In genomic region chr20:51811040-51811351, GRCh38 we compare ENCODE assay signal across 21 cellular contexts. TPM values are rescaled to one million over a fixed set of nuclear protein-coding genes. Genes with fewer than 3 reads are reported as not detected.
DNase-seq lines count a peak whose midpoint lies in the region; ATAC-seq, FAIRE-seq and TF ChIP-seq lines count a peak whose summit lies in the region.
"Had no signal": no experiment of that assay in that cellular context is flagged by ENCODE, and none has a peak within 500 bp of the region (broad histone marks: within the 10 kb centered on the region; RNA-seq: fewer than 3 reads in every experiment).

No MANE protein-coding gene starts in this region.

- intact Hi-C loops in IMR-90 (cut with micrococcal nuclease) (no loop called here), A673 (cut with micrococcal nuclease; ENCODE audit: unreplicated experiment) (no loop called here), upper lobe of right lung (cut with DNase I) (no loop called here)

- in situ Hi-C loops in IMR-90 (cut with MboI; ENCODE audit: low sequenced_read_pairs), result no loop called here

- peak; percentile 60; the same call in 1 of the 2 replicates for ATAC-seq in IMR-90 (ENCODE audit: low read depth)
- ATAC-seq in upper lobe of right lung, result no peak
- ATAC-seq: activated CD8-positive, alpha-beta T cell treated with anti-CD3 and anti-CD28 coated beads, Interleukin-2, amount 10 ng/mL, durations not matched to agents 7 days and 5 days; CD8-positive, alpha-beta T cell; gastroesophageal sphincter; left lobe of liver had no signal

- dilution Hi-C loops in IMR-90 (cut with HindIII; ENCODE audit: low sequenced_read_pairs, unreplicated experiment), result no loop called here

- TF ChIP-seq CTCF in IMR-90 (conservative IDR thresholded peaks at IDR 0.05; ENCODE audit: low read depth, low read length), result no peak
- TF ChIP-seq CTCF in H1 (IDR thresholded peaks at IDR 0.05; ENCODE audit: control extremely low read depth in 1 of 3, insufficient read depth in 1 of 3, low read depth in 1 of 3, low read length in 3 of 3), result no peak
- TF ChIP-seq CTCF in A673 (conservative IDR thresholded peaks at IDR 0.05; ENCODE audit: low read depth, low read length), result no peak
- TF ChIP-seq CTCF in upper lobe of right lung (IDR thresholded peaks at IDR 0.05), result no peak

- H4K20me1 ChIP-seq in IMR-90 (ENCODE audit: insufficient read depth, low read length) (no peaks in the 10 kb centered on the region), H1 (replicated peaks in 1 of 2; ENCODE audit: control insufficient read depth in 1 of 2, insufficient read depth in 2 of 2, low read length in 2 of 2) (no peaks in the 10 kb centered on the region)

- no peak for TF ChIP-seq EP300 in H1 (IDR thresholded peaks at IDR 0.05; ENCODE audit: borderline replicate concordance in 1 of 2, low read depth in 2 of 2, low read length in 2 of 2)

- H4K5ac ChIP-seq in IMR-90 (ENCODE audit: low read depth, low read length), result no peak overlapping the region
- H4K5ac ChIP-seq in H1 (ENCODE audit: insufficient read length, low read depth, low read length), result no peak overlapping the region
- H4K5ac ChIP-seq in mesendoderm (ENCODE audit: low read length), result no peak overlapping the region

- H3K27ac ChIP-seq in IMR-90 (ENCODE audit: insufficient read depth, low read length), result no peak overlapping the region
- H3K27ac ChIP-seq in H1 (ENCODE audit: low read depth, low read length), result no peak overlapping the region
- H3K27ac ChIP-seq in mesendoderm (ENCODE audit: low read depth, low read length), result no peak overlapping the region
- H3K27ac ChIP-seq in A673 (ENCODE audit: low read depth, low read length, poor library complexity, severe bottlenecking), result no peak overlapping the region
- H3K27ac ChIP-seq in upper lobe of right lung, result no peak overlapping the region
- H3K27ac ChIP-seq: ascending aorta, uterus had no signal

- CTCF ChIA-PET in IMR-90 (lab: Yijun Ruan, JAX) (no interaction called here), H1 (lab: Charles Lee; ENCODE audit: partially characterized antibody) (interaction anchor here (2.8 kb wide), 1 partner anchor 250 kb away, joined by 7 read pairs; no protein-coding TSS in a partner anchor), A673 (lab: Charles Lee) (no interaction called here)

- H4K91ac ChIP-seq in IMR-90 (ENCODE audit: insufficient read depth, low read depth, low read length), result no peak overlapping the region
- H4K91ac ChIP-seq in H1 (replicated peaks; ENCODE audit: insufficient read length, low read length), result no peak overlapping the region

- no peak overlapping the region for H2AK9ac ChIP-seq in IMR-90 (replicated peaks; ENCODE audit: low read depth, low read length, poor library complexity)

- H3K9ac ChIP-seq in IMR-90 (ENCODE audit: low read depth, low read length), result no peak overlapping the region
- no peak overlapping the region for H3K9ac ChIP-seq in H1 (replicated peaks in 1 of 4; ENCODE audit: extremely low read depth in 1 of 4, low read depth in 3 of 4, low read length in 3 of 4)
- no peak overlapping the region for H3K9ac ChIP-seq in mesendoderm (ENCODE audit: low read length)

- H3K4me1 ChIP-seq in IMR-90 (ENCODE audit: control insufficient read depth, insufficient read depth, low read length), result 0 out of 2 replicates have a peak, but pooled peaks cover 2% of the 10 kb centered on the region
- peaks cover 4 to 6% (median 5%) of the 10 kb centered on the region in 4 experiments; a peak in 6 of 7 replicates for H3K4me1 ChIP-seq in H1 (replicated peaks in 1 of 4; ENCODE audit: control insufficient read depth in 3 of 4, insufficient read depth in 4 of 4, low read length in 3 of 4)
- no peaks in the 10 kb centered on the region for H3K4me1 ChIP-seq in mesendoderm (ENCODE audit: control insufficient read depth, low read depth, low read length)
- H3K4me1 ChIP-seq in A673 (ENCODE audit: insufficient read depth, low read length, poor library complexity, severe bottlenecking), result no peaks in the 10 kb centered on the region
- H3K4me1 ChIP-seq in upper lobe of right lung, result no peaks in the 10 kb centered on the region
- H3K4me1 ChIP-seq: ascending aorta, uterus had no signal

- TF ChIP-seq POLR2A in IMR-90 (IDR thresholded peaks at IDR 0.05; ENCODE audit: low read depth, low read length) (no peak), H1 (IDR thresholded peaks at IDR 0.05; ENCODE audit: control extremely low read depth in 1 of 2, low read depth in 2 of 2, low read length in 2 of 2) (no peak)

- H2BK120ac ChIP-seq in IMR-90 (ENCODE audit: low read depth, low read length) (no peak overlapping the region), H1 (replicated peaks; ENCODE audit: low read depth, low read length) (peak overlapping the region; percentile 61), mesendoderm (ENCODE audit: low read depth, low read length) (no peak overlapping the region)

- H2AK5ac ChIP-seq in IMR-90 (ENCODE audit: low read depth, low read length) (no peak overlapping the region), H1 (ENCODE audit: low read depth, low read length) (no peak overlapping the region), mesendoderm (ENCODE audit: low read length) (no peak overlapping the region)

- H2AFZ ChIP-seq in IMR-90 (replicated peaks; ENCODE audit: low read length, poor library complexity), result no peak overlapping the region
- no peak overlapping the region for H2AFZ ChIP-seq in H1 (ENCODE audit: low read length)

- POLR2A ChIA-PET in IMR-90 (lab: Charles Lee; ENCODE audit: unreplicated experiment) (no interaction called here), H1 (lab: Charles Lee; ENCODE audit: partially characterized antibody) (interaction anchor here (0.8 to 2.3 kb wide), 4 partner anchors 9 to 167 kb away, joined by 3 to 6 read pairs (median 3); partner anchors contain the start of gene SALL4), A673 (lab: Charles Lee; ENCODE audit: low non-redundant PET) (no interaction called here)

- H3K18ac ChIP-seq in IMR-90 (ENCODE audit: low read depth, low read length) (no peak overlapping the region), H1 (ENCODE audit: extremely low read depth, low read length) (no peak overlapping the region), mesendoderm (ENCODE audit: low read length) (peak overlapping the region; percentile 76)

- H3K4me2 ChIP-seq in IMR-90 (ENCODE audit: low read depth, low read length) (peak overlapping the region; percentile 45), H1 (ENCODE audit: insufficient read depth in 1 of 2, low read depth in 2 of 2, low read length in 2 of 2) (no peak overlapping the region; a peak in 1 of 4 replicates), mesendoderm (ENCODE audit: low read length) (no peak overlapping the region)

- H3K23ac ChIP-seq in IMR-90 (ENCODE audit: low read depth, low read length) (no peak overlapping the region), H1 (ENCODE audit: insufficient read length) (no peak overlapping the region), mesendoderm (ENCODE audit: low read length) (no peak overlapping the region)

- H3K79me1 ChIP-seq in IMR-90 (ENCODE audit: low read depth in 1 of 2, low read length in 2 of 2) (no peaks in the 10 kb centered on the region), H1 (ENCODE audit: low read depth, low read length) (no peaks in the 10 kb centered on the region), mesendoderm (ENCODE audit: low read length) (no peaks in the 10 kb centered on the region)

- FAIRE-seq in H1 (lab: Jason Lieb, UNC), result no peak

- H3K4me3 ChIP-seq in IMR-90 (ENCODE audit: insufficient read depth, low read depth, low read length), result no peak overlapping the region
- no peak overlapping the region for H3K4me3 ChIP-seq in H1 (ENCODE audit: extremely low read depth in 1 of 4, insufficient read depth in 2 of 4, low read depth in 3 of 4, low read length in 4 of 4)
- no peak overlapping the region for H3K4me3 ChIP-seq in mesendoderm (ENCODE audit: low read length)
- H3K4me3 ChIP-seq in A673 (ENCODE audit: low read depth, low read length, poor library complexity, severe bottlenecking), result no peak overlapping the region
- H3K4me3 ChIP-seq in upper lobe of right lung, result no peak overlapping the region
- H3K4me3 ChIP-seq: ascending aorta, gastroesophageal sphincter, uterus had no signal

- H4K8ac ChIP-seq in IMR-90 (ENCODE audit: low read depth in 2 of 2, low read length in 2 of 2) (no peak overlapping the region; a peak in 1 of 4 replicates), H1 (ENCODE audit: extremely low read depth, insufficient read depth, low read length) (no peak overlapping the region), mesendoderm (ENCODE audit: low read depth, low read length) (no peak overlapping the region)

- no peaks in the 10 kb centered on the region for H3K9me3 ChIP-seq in IMR-90 (ENCODE audit: control insufficient read depth, insufficient read depth, low read length)
- no peaks in the 10 kb centered on the region for H3K9me3 ChIP-seq in H1 (ENCODE audit: insufficient read depth in 2 of 2, low read depth in 1 of 2, low read length in 1 of 2)
- H3K9me3 ChIP-seq in A673 (ENCODE audit: low read depth, low read length, poor library complexity, severe bottlenecking), result no peaks in the 10 kb centered on the region
- H3K9me3 ChIP-seq in upper lobe of right lung, result no peaks in the 10 kb centered on the region
- H3K9me3 ChIP-seq: ascending aorta, gastroesophageal sphincter, uterus had no signal

- H3K23me2 ChIP-seq in H1 (ENCODE audit: low read depth, low read length), result no peaks in the 10 kb centered on the region

- H3K14ac ChIP-seq in IMR-90 (replicated peaks; ENCODE audit: low read depth, low read length) (no peak overlapping the region), H1 (ENCODE audit: insufficient read length) (no peak overlapping the region)

- no peaks in the 10 kb centered on the region for H3K79me2 ChIP-seq in H1 (ENCODE audit: control insufficient read depth in 1 of 2, insufficient read depth in 2 of 2, low read length in 2 of 2)
- H3K79me2 ChIP-seq in mesendoderm (ENCODE audit: control insufficient read depth, insufficient read depth, low read length), result no peaks in the 10 kb centered on the region

- no peaks in the 10 kb centered on the region for H3K9me1 ChIP-seq in IMR-90 (ENCODE audit: insufficient read depth, low read length)

- no peak overlapping the region for H2BK15ac ChIP-seq in IMR-90 (ENCODE audit: low read depth, low read length)
- no peak overlapping the region for H2BK15ac ChIP-seq in H1 (ENCODE audit: low read length)
- H2BK15ac ChIP-seq in mesendoderm (replicated peaks; ENCODE audit: low read depth), result no peak overlapping the region

- H3K27me3 ChIP-seq in IMR-90 (ENCODE audit: control insufficient read depth, insufficient read depth, low read length) (0 out of 2 replicates have a peak, but pooled peaks cover 2% of the 10 kb centered on the region), H1 (replicated peaks in 1 of 4; ENCODE audit: control insufficient read depth in 3 of 4, extremely low read depth in 1 of 4, insufficient read depth in 3 of 4, low read length in 3 of 4) (no peaks in the 10 kb centered on the region), mesendoderm (ENCODE audit: insufficient read depth, low read length, poor library complexity) (no peaks in the 10 kb centered on the region), A673 (replicated peaks; ENCODE audit: insufficient read depth, low read depth, low read length, poor library complexity) (no peaks in the 10 kb centered on the region), upper lobe of right lung (no peaks in the 10 kb centered on the region)
- H3K27me3 ChIP-seq: ascending aorta, gastroesophageal sphincter, uterus had no signal

- BruUV-seq in IMR-90 (replicated peaks; lab: Mats Ljungman, UMichigan) (no TSS peak), A673 (replicated peaks; lab: Mats Ljungman, UMichigan) (no TSS peak)

- H3K36me3 ChIP-seq in IMR-90 (ENCODE audit: control insufficient read depth, insufficient read depth, low read length) (no peaks in the 10 kb centered on the region), H1 (ENCODE audit: control insufficient read depth in 2 of 4, insufficient read depth in 4 of 4, low read length in 3 of 4) (no peaks in the 10 kb centered on the region), mesendoderm (ENCODE audit: control insufficient read depth, insufficient read depth, low read length) (no peaks in the 10 kb centered on the region), A673 (ENCODE audit: insufficient read depth, low read length, poor library complexity, severe bottlenecking) (no peaks in the 10 kb centered on the region), upper lobe of right lung (no peaks in the 10 kb centered on the region)
- H3K36me3 ChIP-seq: ascending aorta, gastroesophageal sphincter, uterus had no signal

- H2BK20ac ChIP-seq in IMR-90 (ENCODE audit: low read depth, low read length) (no peak overlapping the region), H1 (ENCODE audit: low read length) (no peak overlapping the region)

- TF ChIP-seq RAD21 in IMR-90 (IDR thresholded peaks at IDR 0.05; ENCODE audit: low read length) (no peak), H1 (IDR thresholded peaks at IDR 0.05 in 1 of 2, conservative IDR thresholded peaks at IDR 0.05 in 1 of 2; ENCODE audit: low read depth in 2 of 2, low read length in 2 of 2) (no peak)

- H3K4ac ChIP-seq in IMR-90 (ENCODE audit: low read depth, low read length), result no peak overlapping the region
- no peak overlapping the region for H3K4ac ChIP-seq in H1 (replicated peaks; ENCODE audit: insufficient read length, low read depth, low read length)
- H3K4ac ChIP-seq in mesendoderm (ENCODE audit: low read depth, low read length), result no peak overlapping the region

- DNase-seq in EH (ENCODE audit: low read depth) (peak; percentile 9), IMR-90 (peak; percentile 81), H1 (ENCODE audit: low read depth in 1 of 2, low spot score in 2 of 2) (no peak), mesendoderm (no peak), NCI-H1105 (lab: John Stamatoyannopoulos, UW) (no peak), A673 (ENCODE audit: low spot score) (no peak), upper lobe of right lung (no peak), A172 (ENCODE audit: low spot score) (no peak)
- DNase-seq: activated B cell treated with CpG ODN at 0.5 μM for 24 hours; activated CD8-positive, alpha-beta T cell treated with anti-CD3 and anti-CD28 coated beads, Interleukin-2, amount 10 ng/mL, durations not matched to agents 7 days and 5 days; activated naive CD4-positive, alpha-beta T cell treated with Interleukin-2 at 50 U/mL for 16 hours; activated T-cell treated with anti-CD3 and anti-CD28 coated beads, Interleukin-2, amount 50 U/mL, for 24 hours; CD8-positive, alpha-beta T cell; NCI-H2171 treated with DMSO at 0.1 percent for 48 hours; NCI-H774; stimulated activated CD4-positive, alpha-beta T cell treated with anti-CD3 and anti-CD28 coated beads, Interleukin-12 subunit alpha, Interleukin-12 subunit beta, amount 100 ng/mL, for 4 hours; stimulated activated CD8-positive, alpha-beta memory T cell treated with anti-CD3 and anti-CD28 coated beads, Interleukin-4, amount 100 ng/mL, for 48 hours; uterus had no signal

- H3K56ac ChIP-seq in IMR-90 (ENCODE audit: extremely low read depth, insufficient read depth, low read length), result no peak overlapping the region
- H3K56ac ChIP-seq in H1 (replicated peaks; ENCODE audit: insufficient read length, low read depth, low read length), result no peak overlapping the region
- no peak overlapping the region for H3K56ac ChIP-seq in mesendoderm (ENCODE audit: low read length)

- no peak overlapping the region for H2BK12ac ChIP-seq in H1 (ENCODE audit: low read depth, low read length)

- 20% methylated on average over 1 of the region's 3 CpGs; no CpG with 5 or more reads in 1 of the 2 experiments for WGBS in IMR-90 (ENCODE audit: extremely low coverage in 2 of 2, insufficient read length in 1 of 2), 2 experiments
- 81% methylated on average over 3 of the region's 3 CpGs; no CpG with 5 or more reads in 1 of the 2 experiments for WGBS in H1 (ENCODE audit: extremely low coverage in 1 of 2, insufficient coverage in 1 of 2, insufficient read length in 1 of 2, insufficient replicate concordance in 2 of 2, low coverage in 1 of 2, low lambda C conversion rate in 2 of 2, missing lambda C conversion rate in 1 of 2), 2 experiments
- no CpG with 5 or more reads among the region's 3 CpGs for WGBS in mesendoderm (ENCODE audit: extremely low coverage, insufficient coverage, low lambda C conversion rate)

- H2BK5ac ChIP-seq in IMR-90 (ENCODE audit: low read depth, low read length, poor library complexity, severe bottlenecking), result no peak overlapping the region
- H2BK5ac ChIP-seq in H1 (ENCODE audit: low read depth, low read length), result no peak overlapping the region
- no peak overlapping the region for H2BK5ac ChIP-seq in mesendoderm (ENCODE audit: low read length)

RNA-seq across cellular contexts. Expression of gene SALL4, which starts 8.7 kb away (rescaled TPM):
- total RNA-seq in IMR-90 (2012; rRNA removed) (not detected in 2 replicates), A673 (2021) (17.7 and 18.4 TPM in 2 replicates), upper lobe of right lung (0.43 TPM)
- polyA plus RNA-seq in IMR-90 (2012; rRNA removed) (0.03 TPM in 1 of 2 replicates, not detected in the other), H1 (2011; rRNA removed) (108 and 112 TPM in 2 replicates)
- polyA plus RNA-seq in IMR-90 (2012; cell fraction: cytosol; rRNA removed), result 0.01 and 0.03 TPM in 2 replicates
- polyA plus RNA-seq in IMR-90 (2012; cell fraction: nucleus; rRNA removed; ENCODE audit: low replicate concordance), result 0.26 and 0.38 TPM in 2 replicates
- total RNA-seq in H1 (2021; fragmentation: NEBNext Ultra II Directional; extraction: Animal tissue kit (Norgen Biotek cat#: 25700)), result 231 and 235 TPM in 2 replicates
- 112 TPM for polyA plus RNA-seq in H1 (2011; cell fraction: cytosol; rRNA removed)
- polyA plus RNA-seq in H1 (2011; cell fraction: nucleus; rRNA removed), result 154 TPM
- polyA plus RNA-seq in H1 (2012, experiment 1 of 2), result 110 to 133 TPM (median 122 TPM) in 4 replicates
- 27.8 TPM for polyA plus RNA-seq in H1 (2012, experiment 2 of 2)
- 105 TPM for polyA plus RNA-seq in H1 (2013, experiment 1 of 2)
- polyA plus RNA-seq in H1 (2013, experiment 2 of 2), result 96.6 TPM
- polyA minus RNA-seq in H1 (2011; rRNA and poly(A)+ RNA removed), result 306 and 384 TPM in 2 replicates
- polyA minus RNA-seq in H1 (2011; cell fraction: cytosol; rRNA and poly(A)+ RNA removed), result 215 TPM
- 147 TPM for polyA minus RNA-seq in H1 (2011; cell fraction: nucleus; rRNA and poly(A)+ RNA removed)
- polyA plus RNA-seq in mesendoderm (2013, experiment 1 of 2), result 92.3 TPM
- polyA plus RNA-seq in mesendoderm (2013, experiment 2 of 2), result 94.0 TPM
- total RNA-seq in A172 (2014; rRNA removed; shearing (Covaris generic)), result 0.02 TPM in 1 of 2 replicates, not detected in the other
- total RNA-seq: activated B cell treated with CpG ODN at 0.5 μM for 24 hours; activated CD8-positive, alpha-beta T cell treated with anti-CD3 and anti-CD28 coated beads, Interleukin-2, amount 10 ng/mL, durations not matched to agents 7 days and 5 days; ascending aorta; gastroesophageal sphincter had no signal

RNA-seq across cellular contexts. Expression of gene ATP9A, which starts 42.8 kb away (rescaled TPM):
- 22.4 and 23.3 TPM in 2 replicates for total RNA-seq in IMR-90 (2012; rRNA removed)
- 10.4 and 10.6 TPM in 2 replicates for polyA plus RNA-seq in IMR-90 (2012; rRNA removed)
- polyA plus RNA-seq in IMR-90 (2012; cell fraction: cytosol; rRNA removed), result 5.8 and 7.8 TPM in 2 replicates
- polyA plus RNA-seq in IMR-90 (2012; cell fraction: nucleus; rRNA removed; ENCODE audit: low replicate concordance), result 6.6 and 12.1 TPM in 2 replicates
- total RNA-seq in H1 (2021; fragmentation: NEBNext Ultra II Directional; extraction: Animal tissue kit (Norgen Biotek cat#: 25700)), result 6.4 and 7.7 TPM in 2 replicates
- 4.6 and 5.0 TPM in 2 replicates for polyA plus RNA-seq in H1 (2011; rRNA removed)
- 4.6 TPM for polyA plus RNA-seq in H1 (2011; cell fraction: cytosol; rRNA removed)
- 6.1 TPM for polyA plus RNA-seq in H1 (2011; cell fraction: nucleus; rRNA removed)
- polyA plus RNA-seq in H1 (2012, experiment 1 of 2), result 5.0 to 6.7 TPM (median 5.6 TPM) in 4 replicates
- 0.60 TPM for polyA plus RNA-seq in H1 (2012, experiment 2 of 2)
- 4.0 TPM for polyA plus RNA-seq in H1 (2013, experiment 1 of 2)
- polyA plus RNA-seq in H1 (2013, experiment 2 of 2), result 4.1 TPM
- polyA minus RNA-seq in H1 (2011; rRNA and poly(A)+ RNA removed), result 14.9 and 20.6 TPM in 2 replicates
- 7.3 TPM for polyA minus RNA-seq in H1 (2011; cell fraction: cytosol; rRNA and poly(A)+ RNA removed)
- 8.1 TPM for polyA minus RNA-seq in H1 (2011; cell fraction: nucleus; rRNA and poly(A)+ RNA removed)
- polyA plus RNA-seq in mesendoderm (2013, experiment 1 of 2), result 2.2 TPM
- polyA plus RNA-seq in mesendoderm (2013, experiment 2 of 2), result 2.3 TPM
- total RNA-seq in A673 (2021), result 31.2 and 34.8 TPM in 2 replicates
- total RNA-seq in upper lobe of right lung, result 32.1 TPM
- 16.3 and 19.5 TPM in 2 replicates for total RNA-seq in A172 (2014; rRNA removed; shearing (Covaris generic))

Comparison
In these comparisons a context has a peak if more than half of its experiments do, and no peak if none do; other contexts are left out.
1. DNase-seq: peak in EH (single experiment) and IMR-90 (single experiment); none in H1 (0 of 2), mesendoderm (single experiment), NCI-H1105 (single experiment), A673 (single experiment), upper lobe of right lung (single experiment) and A172 (single experiment).
2. RNA of gene SALL4, which starts 8.7 kb away (total RNA-seq): 231 to 235 TPM in H1 and 17.7 to 18.4 TPM in A673; 0.43 TPM in upper lobe of right lung (single experiment), not detected in IMR-90 and 0.02 TPM in A172; every median in the first group is over 10 times any median in the second.